Comparison of ENCODE assay signal across 16 cellular contexts in genomic region chrX:19532709-19533108, GRCh38. TPM values are rescaled to one million over a fixed set of nuclear protein-coding genes. Genes with fewer than 3 reads are reported as not detected.
DNase-seq lines count a peak whose midpoint lies in the region; ATAC-seq and TF ChIP-seq lines count a peak whose summit lies in the region.
"Had no signal": no experiment of that assay in that cellular context is flagged by ENCODE, and none has a peak within 500 bp of the region (broad histone marks: within the 10 kb centered on the region; RNA-seq: fewer than 3 reads in every experiment).

No MANE protein-coding gene starts in this region.

- intact Hi-C loops in Right ventricle myocardium superior (cut with DNase I), result loop anchor here (10.0 kb wide), 1 partner anchor 148 kb away; no protein-coding TSS in a partner anchor
- intact Hi-C loops in cardiac septum (cut with DNase I), result loop anchor here (5.0 kb wide), 1 partner anchor 160 kb away; no protein-coding TSS in a partner anchor
- intact Hi-C loops in left ventricle myocardium inferior (cut with micrococcal nuclease), result no loop called here

- H3K4me1 ChIP-seq in left ventricle myocardium inferior, result no peaks in the 10 kb centered on the region

- H3K4me3 ChIP-seq in left ventricle myocardium inferior (no peak overlapping the region), MG63 (no peak overlapping the region)
- H3K4me3 ChIP-seq: SK-N-MC had no signal

- peaks cover 21% of the 10 kb centered on the region for H3K36me3 ChIP-seq in left ventricle myocardium inferior
- H3K36me3 ChIP-seq in MG63, result no peaks in the 10 kb centered on the region

- peak; percentile 84 for ATAC-seq in Right ventricle myocardium superior (ENCODE audit: poor library complexity)
- ATAC-seq in GM19455 (IDR thresholded peaks at IDR 0.05; ENCODE audit: unreplicated experiment), result no peak

- no peak for TF ChIP-seq CTCF in left ventricle myocardium inferior (IDR thresholded peaks at IDR 0.05; ENCODE audit: borderline replicate concordance)

- H3K9me3 ChIP-seq in left ventricle myocardium inferior (replicated peaks), result no peaks in the 10 kb centered on the region
- no peaks in the 10 kb centered on the region for H3K9me3 ChIP-seq in MG63

- DNase-seq in Right ventricle myocardium superior, result no peak
- no peak for DNase-seq in cardiac septum (ENCODE audit: low spot score)
- DNase-seq in cerebellar cortex (ENCODE audit: low spot score), result peak; percentile 66
- no peak for DNase-seq in left ventricle myocardium inferior
- DNase-seq in MG63, result no peak
- DNase-seq in OCI-M2 (lab: John Stamatoyannopoulos, UW; ENCODE audit: unreplicated experiment), result no peak
- DNase-seq: GOT3, KG1, NCI-H1105 treated with DMSO at 0.1 percent for 48 hours, NCI-H2081, SHP77, SW 1271 had no signal

- H3K27ac ChIP-seq in left ventricle myocardium inferior (replicated peaks), result peak overlapping the region; percentile 30
- H3K27ac ChIP-seq: SK-N-MC had no signal

- H3K27me3 ChIP-seq in left ventricle myocardium inferior (ENCODE audit: low read depth), result no peaks in the 10 kb centered on the region
- no peaks in the 10 kb centered on the region for H3K27me3 ChIP-seq in MG63

RNA-seq across cellular contexts. Expression of gene MAP3K15, which starts 17.4 kb away (rescaled TPM):
- total RNA-seq in Right ventricle myocardium superior (not detected), cardiac septum (not detected), left ventricle myocardium inferior (not detected)
- 0.53 and 2.1 TPM in 2 replicates for total RNA-seq in MG63 (2014; rRNA removed; shearing (Covaris generic); ENCODE audit: low replicate concordance)
- total RNA-seq: CD4-positive, CD25-positive, alpha-beta regulatory T cell; OCI-LY7 had no signal
